ENCODE assay signal across 8 cellular contexts in the genomic region with DNA sequence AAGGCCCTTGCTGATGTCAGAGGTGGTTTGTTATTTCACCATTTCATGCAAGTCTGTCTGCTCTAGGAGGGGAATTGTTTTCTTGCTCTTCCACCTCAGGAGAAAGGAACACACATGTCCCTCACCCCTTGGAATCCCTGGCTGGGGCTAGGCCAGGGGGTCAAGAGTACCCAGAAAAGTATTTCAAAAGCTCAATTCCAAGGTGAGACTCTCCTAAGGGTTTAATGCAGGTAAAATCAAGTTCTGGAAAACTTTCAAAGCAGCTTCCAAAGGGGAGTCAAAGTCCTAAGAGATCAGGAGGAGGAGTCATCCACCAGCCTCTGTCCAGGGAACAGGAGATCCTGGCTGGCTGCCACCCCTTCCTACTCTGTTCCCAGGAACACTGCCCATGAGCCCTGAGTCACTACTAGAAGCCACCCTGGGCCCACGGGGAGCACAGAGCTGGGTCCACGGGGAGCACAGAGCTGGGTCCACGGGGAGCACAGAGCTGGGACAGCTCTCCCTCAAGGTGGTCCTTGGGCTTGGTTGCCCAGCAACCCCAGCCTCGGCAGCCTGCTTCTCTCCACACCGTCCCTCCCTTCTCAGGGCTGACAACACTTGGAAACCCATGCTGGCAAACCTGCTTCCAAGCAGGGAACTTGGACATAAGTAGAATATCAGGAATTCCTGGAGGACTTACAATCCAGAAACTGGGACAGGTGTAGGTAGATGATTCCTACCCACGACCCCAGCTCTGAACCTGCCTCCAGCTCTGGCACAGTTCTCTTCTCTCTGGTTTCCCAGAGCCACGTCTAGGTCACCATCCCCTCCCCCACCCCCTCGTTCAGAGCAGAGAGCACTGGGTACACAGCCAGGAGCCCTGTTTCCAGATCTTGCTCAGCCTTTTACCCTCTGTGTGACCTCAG. TPM values are rescaled to one million over a fixed set of nuclear protein-coding genes. Genes with fewer than 3 reads are reported as not detected.
DNase-seq lines count a peak whose midpoint lies in the region; ATAC-seq and TF ChIP-seq lines count a peak whose summit lies in the region.

No MANE protein-coding gene starts in this region.

- no peaks in the 10 kb centered on the region for H3K36me3 Mint-ChIP-seq in dendritic cell treated with granulocyte-macrophage colony-stimulating factor and Interleukin-4, amounts not matched to agents 40 ng/mL and 50 ng/mL, for 4 days (ENCODE audit: low read depth)

- in situ Hi-C loops in ACHN (cut with HindIII; ENCODE audit: low pct_ligation_motif_present, low pct_unique_long_range_greater_than_20kb, low sequenced_read_pairs) = no loop called here

- peaks cover 53% of the 10 kb centered on the region for H3K4me1 Mint-ChIP-seq in dendritic cell treated with granulocyte-macrophage colony-stimulating factor and Interleukin-4, amounts not matched to agents 40 ng/mL and 50 ng/mL, for 4 days (ENCODE audit: low read depth)

- H3K27me3 Mint-ChIP-seq in dendritic cell treated with granulocyte-macrophage colony-stimulating factor and Interleukin-4, amounts not matched to agents 40 ng/mL and 50 ng/mL, for 4 days = no peaks in the 10 kb centered on the region

- no peaks in the 10 kb centered on the region for H3K9me3 Mint-ChIP-seq in dendritic cell treated with granulocyte-macrophage colony-stimulating factor and Interleukin-4, amounts not matched to agents 40 ng/mL and 50 ng/mL, for 4 days

- no peaks in the 10 kb centered on the region for H3K27me3 ChIP-seq in MG63
- H3K27me3 ChIP-seq in lower lobe of right lung (ENCODE audit: low read depth) = no peaks in the 10 kb centered on the region

- peak overlapping the region; percentile 17 for H3K4me3 Mint-ChIP-seq in dendritic cell treated with granulocyte-macrophage colony-stimulating factor and Interleukin-4, amounts not matched to agents 40 ng/mL and 50 ng/mL, for 4 days

- peaks cover 13% of the 10 kb centered on the region for H3K4me1 ChIP-seq in lower lobe of right lung

- TF ChIP-seq CTCF in lower lobe of right lung (IDR thresholded peaks at IDR 0.05) = no peak

- H3K9me3 ChIP-seq in MG63 (no peaks in the 10 kb centered on the region), lower lobe of right lung (no peaks in the 10 kb centered on the region)

- peak; percentile 82 for DNase-seq in ACHN
- DNase-seq in MG63 = peak; percentile 94
- peak; percentile 58 for DNase-seq in lower lobe of right lung

- no peak overlapping the region for H3K27ac ChIP-seq in lower lobe of right lung

- peak overlapping the region; percentile 83 for H3K27ac Mint-ChIP-seq in dendritic cell treated with granulocyte-macrophage colony-stimulating factor and Interleukin-4, amounts not matched to agents 40 ng/mL and 50 ng/mL, for 4 days

- intact Hi-C loops in dendritic cell treated with granulocyte-macrophage colony-stimulating factor and Interleukin-4, amounts not matched to agents 40 ng/mL and 50 ng/mL, for 4 days (cut with micrococcal nuclease) = no loop called here
- intact Hi-C loops in lower lobe of right lung (cut with DNase I) = no loop called here

- no peaks in the 10 kb centered on the region for H3K36me3 ChIP-seq in MG63
- H3K36me3 ChIP-seq in lower lobe of right lung = no peaks in the 10 kb centered on the region

- peak; percentile 66 to 71 for ATAC-seq in lower lobe of right lung
- no peak for ATAC-seq in GM18498 (IDR thresholded peaks at IDR 0.05; ENCODE audit: unreplicated experiment)
- ATAC-seq in HG03108 (IDR thresholded peaks at IDR 0.05; ENCODE audit: unreplicated experiment) = no peak
- ATAC-seq in HG03135 (IDR thresholded peaks at IDR 0.05; ENCODE audit: unreplicated experiment) = no peak
- ATAC-seq in GM19395 (IDR thresholded peaks at IDR 0.05; ENCODE audit: unreplicated experiment) = no peak

- H3K4me3 ChIP-seq in MG63 (no peak overlapping the region), lower lobe of right lung (no peak overlapping the region)

RNA-seq across cellular contexts. Expression of a gene that starts 35.3 kb away (rescaled TPM):
- total RNA-seq in MG63 (2014; rRNA removed; shearing (Covaris generic); ENCODE audit: low replicate concordance) = 15.8 and 25.8 TPM in 2 replicates
- total RNA-seq in lower lobe of right lung = 71.0 TPM

RNA-seq across cellular contexts. Expression of a gene that starts 49.0 kb away (rescaled TPM):
- 168 and 271 TPM in 2 replicates for total RNA-seq in MG63 (2014; rRNA removed; shearing (Covaris generic); ENCODE audit: low replicate concordance)
- total RNA-seq in lower lobe of right lung = 180 TPM

RNA-seq across cellular contexts. Expression of a gene that starts 54.5 kb away (rescaled TPM):
- total RNA-seq in MG63 (2014; rRNA removed; shearing (Covaris generic); ENCODE audit: low replicate concordance) = not detected in 2 replicates
- total RNA-seq in lower lobe of right lung = 0.95 TPM

Comparison
In these comparisons a context has a peak if more than half of its experiments do, and no peak if none do; other contexts are left out.
1. ATAC-seq: peak in lower lobe of right lung (2 of 2); none in GM18498 (single experiment), HG03108 (single experiment), HG03135 (single experiment) and GM19395 (single experiment).
2. Peak in every context shown above with its lines, with median percentiles within 50 percentile points of each other: DNase-seq.